ENCODE assay signal across 16 cellular contexts in genomic region chr5:157669701-157670097, GRCh38. TPM values are rescaled to one million over a fixed set of nuclear protein-coding genes. Genes with fewer than 3 reads are reported as not detected.
A peak's percentile ranks its signal among the peaks of the same experiment; 100 is the strongest.
DNase-seq lines count a peak whose midpoint lies in the region; ATAC-seq and TF ChIP-seq lines count a peak whose summit lies in the region.
"Had no signal": no experiment of that assay in that cellular context is flagged by ENCODE, and none has a peak within 500 bp of the region (broad histone marks: within the 10 kb centered on the region; RNA-seq: fewer than 3 reads in every experiment).

No MANE protein-coding gene starts in this region.

- H3K4me1 ChIP-seq in SJSA1 (replicated peaks): peaks cover 14% of the 10 kb centered on the region
- no peaks in the 10 kb centered on the region for H3K4me1 ChIP-seq in endodermal cell (ENCODE audit: control insufficient read depth, insufficient read depth, low read length)

- H3K9me3 ChIP-seq in SJSA1 (replicated peaks) (peaks cover 6% of the 10 kb centered on the region; the same call in 1 of the 2 replicates), endodermal cell (ENCODE audit: control insufficient read depth, low read length) (no peaks in the 10 kb centered on the region)
- H3K9me3 ChIP-seq: neutrophil had no signal

- no peak overlapping the region; the same call in 1 of the 2 replicates for H3K27ac ChIP-seq in SJSA1
- no peak overlapping the region for H3K27ac ChIP-seq in endodermal cell (ENCODE audit: low read depth, low read length)
- H3K27ac ChIP-seq: neutrophil had no signal

- no peak overlapping the region for H3K9ac ChIP-seq in endodermal cell (ENCODE audit: extremely low read depth, low read length, poor library complexity, severe bottlenecking)

- ATAC-seq in HG03025 (IDR thresholded peaks at IDR 0.05; ENCODE audit: low FRiP score, unreplicated experiment): no peak
- ATAC-seq: sciatic nerve had no signal

- H3K4me1 Mint-ChIP-seq in activated CD4-positive, alpha-beta T cell treated with anti-CD3 and anti-CD28 coated beads, Interleukin-2, amount 10 ng/mL, durations not matched to agents 7 days and 5 days: peaks cover 32% of the 10 kb centered on the region
- H3K4me1 Mint-ChIP-seq in endodermal cell (peaks cover 11% of the 10 kb centered on the region), progenitor cell of endocrine pancreas (ENCODE audit: low read depth) (peaks cover 4% of the 10 kb centered on the region)

- CTCF ChIA-PET in activated CD4-positive, alpha-beta T cell treated with anti-CD3 and anti-CD28 coated beads, Interleukin-2, amount 10 ng/mL, durations not matched to agents 7 days and 5 days (lab: Charles Lee): interaction anchor here (0.7 to 1.5 kb wide), 3 partner anchors 21 to 73 kb away, joined by 3 to 6 read pairs (median 5); no protein-coding TSS in a partner anchor

- H3K27me3 Mint-ChIP-seq in activated CD4-positive, alpha-beta T cell treated with anti-CD3 and anti-CD28 coated beads, Interleukin-2, amount 10 ng/mL, durations not matched to agents 7 days and 5 days: peaks cover 29% of the 10 kb centered on the region
- H3K27me3 Mint-ChIP-seq in endodermal cell (ENCODE audit: insufficient read depth) (peaks cover 40% of the 10 kb centered on the region), progenitor cell of endocrine pancreas (peaks cover 45% of the 10 kb centered on the region)

- H3K4me3 ChIP-seq in SJSA1: peak overlapping the region; percentile 61
- peak overlapping the region; percentile 84 for H3K4me3 ChIP-seq in endodermal cell (ENCODE audit: low read length)
- H3K4me3 ChIP-seq: lung had no signal

- DNase-seq in activated CD4-positive, alpha-beta T cell treated with anti-CD3 and anti-CD28 coated beads, Interleukin-2, amount 10 ng/mL, durations not matched to agents 7 days and 5 days: no peak
- no peak for DNase-seq in activated CD4-positive, alpha-beta T cell treated with anti-CD3 and anti-CD28 coated beads for 1 hour
- DNase-seq in SJSA1 (ENCODE audit: low read depth in 1 of 2, low spot score in 2 of 2): peak in 1 of 2 experiments; percentile 39
- DNase-seq in endodermal cell: peak; percentile 38
- no peak for DNase-seq in progenitor cell of endocrine pancreas (ENCODE audit: low spot score, unreplicated experiment)
- DNase-seq in activated CD4-positive, CD25-positive, alpha-beta regulatory T cell (lab: John Stamatoyannopoulos, UW): no peak
- DNase-seq in pons (ENCODE audit: low spot score): no peak
- DNase-seq: cerebellar nuclear complex, GOT3, SIG-M5 had no signal

- peaks cover 31% of the 10 kb centered on the region for H3K36me3 ChIP-seq in SJSA1
- no peaks in the 10 kb centered on the region for H3K36me3 ChIP-seq in endodermal cell (ENCODE audit: control insufficient read depth, insufficient read depth, low read length)
- H3K36me3 ChIP-seq: neutrophil had no signal

- POLR2A ChIA-PET in activated CD4-positive, alpha-beta T cell treated with anti-CD3 and anti-CD28 coated beads, Interleukin-2, amount 10 ng/mL, durations not matched to agents 7 days and 5 days (lab: Charles Lee): no interaction called here

- TF ChIP-seq CTCF in endodermal cell (conservative IDR thresholded peaks at IDR 0.05): no peak
- TF ChIP-seq CTCF in progenitor cell of endocrine pancreas (IDR thresholded peaks at IDR 0.05; ENCODE audit: unreplicated experiment): no peak

- WGBS in endodermal cell (ENCODE audit: insufficient coverage in 1 of 2, insufficient read length in 1 of 2), 2 experiments: 93 to 96% methylated on average over 4 to 6 of the region's 6 CpGs

- H3K36me3 Mint-ChIP-seq in activated CD4-positive, alpha-beta T cell treated with anti-CD3 and anti-CD28 coated beads, Interleukin-2, amount 10 ng/mL, durations not matched to agents 7 days and 5 days (ENCODE audit: low read depth): peaks cover 11% of the 10 kb centered on the region
- H3K36me3 Mint-ChIP-seq in endodermal cell (ENCODE audit: low read depth) (no peaks in the 10 kb centered on the region), progenitor cell of endocrine pancreas (ENCODE audit: insufficient read depth) (peaks cover 3% of the 10 kb centered on the region)

- peak overlapping the region; percentile 84 for H3K4me3 Mint-ChIP-seq in activated CD4-positive, alpha-beta T cell treated with anti-CD3 and anti-CD28 coated beads, Interleukin-2, amount 10 ng/mL, durations not matched to agents 7 days and 5 days
- no peak overlapping the region for H3K4me3 Mint-ChIP-seq in endodermal cell
- H3K4me3 Mint-ChIP-seq in progenitor cell of endocrine pancreas (ENCODE audit: low read depth): peak overlapping the region; percentile 82

- peaks cover 3% of the 10 kb centered on the region for H3K9me3 Mint-ChIP-seq in activated CD4-positive, alpha-beta T cell treated with anti-CD3 and anti-CD28 coated beads, Interleukin-2, amount 10 ng/mL, durations not matched to agents 7 days and 5 days
- H3K9me3 Mint-ChIP-seq in endodermal cell (peaks cover 16% of the 10 kb centered on the region), progenitor cell of endocrine pancreas (ENCODE audit: low read depth) (peaks cover 4% of the 10 kb centered on the region)

- H3K27me3 ChIP-seq in SJSA1 (replicated peaks) (no peaks in the 10 kb centered on the region), endodermal cell (ENCODE audit: control insufficient read depth, insufficient read depth, low read length, poor library complexity, severe bottlenecking) (peaks cover 11% of the 10 kb centered on the region)

- no peak overlapping the region for H3K27ac Mint-ChIP-seq in activated CD4-positive, alpha-beta T cell treated with anti-CD3 and anti-CD28 coated beads, Interleukin-2, amount 10 ng/mL, durations not matched to agents 7 days and 5 days
- H3K27ac Mint-ChIP-seq in endodermal cell (no peak overlapping the region), progenitor cell of endocrine pancreas (no peak overlapping the region)

RNA-seq across cellular contexts. Expression of gene C5orf52, which starts 1.6 kb away (rescaled TPM):
- not detected for total RNA-seq in activated CD4-positive, alpha-beta T cell treated with anti-CD3 and anti-CD28 coated beads, Interleukin-2, amount 10 ng/mL, durations not matched to agents 7 days and 5 days
- total RNA-seq in SJSA1 (2014; rRNA removed; shearing (Covaris generic)): not detected in 2 replicates
- total RNA-seq in endodermal cell (not detected), progenitor cell of endocrine pancreas (not detected in 2 replicates)
- polyA plus RNA-seq in endodermal cell (2013, experiment 1 of 2): not detected
- not detected for polyA plus RNA-seq in endodermal cell (2013, experiment 2 of 2)
- total RNA-seq: endothelial cell of umbilical vein, lung, MCF 10A, sciatic nerve had no signal
- polyA plus RNA-seq: endothelial cell of umbilical vein had no signal

RNA-seq across cellular contexts. Expression of gene SOX30, which starts 17.5 kb away (rescaled TPM):
- total RNA-seq in activated CD4-positive, alpha-beta T cell treated with anti-CD3 and anti-CD28 coated beads, Interleukin-2, amount 10 ng/mL, durations not matched to agents 7 days and 5 days: under 1 TPM in 1 of 2 experiments, not detected in 1; 0.10 TPM
- total RNA-seq in SJSA1 (2014; rRNA removed; shearing (Covaris generic)): 2.7 and 5.8 TPM in 2 replicates
- total RNA-seq in endodermal cell: under 1 TPM in 1 of 2 donors, not detected in 1; 0.48 TPM
- 0.07 TPM for polyA plus RNA-seq in endodermal cell (2013, experiment 1 of 2)
- 0.12 TPM for polyA plus RNA-seq in endodermal cell (2013, experiment 2 of 2)
- not detected in 2 replicates for total RNA-seq in progenitor cell of endocrine pancreas
- total RNA-seq: endothelial cell of umbilical vein, MCF 10A had no signal
- polyA plus RNA-seq: endothelial cell of umbilical vein had no signal
